In the genomic region with DNA sequence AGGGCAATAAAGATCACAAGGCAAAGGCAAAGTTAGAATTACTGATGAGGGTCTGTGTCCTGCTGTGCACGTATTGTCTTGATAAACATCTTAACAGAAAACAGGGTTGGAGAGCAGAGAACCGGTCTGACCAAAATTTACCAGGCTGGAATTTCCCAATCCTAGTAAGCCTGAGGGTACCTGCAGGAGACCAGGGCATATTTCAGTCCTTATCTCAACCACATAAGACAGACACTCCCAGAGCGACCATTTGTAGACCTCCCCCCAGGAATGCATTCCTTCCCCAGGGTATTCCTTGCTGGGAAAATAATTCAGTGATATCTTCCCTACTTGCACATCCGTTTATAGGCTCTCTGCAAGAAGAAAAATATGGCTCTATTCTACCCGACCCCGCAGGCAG, we compare ENCODE assay signal across 5 cellular contexts. TPM values are rescaled to one million over a fixed set of nuclear protein-coding genes. Genes with fewer than 3 reads are reported as not detected.
"Had no signal": no experiment of that assay in that cellular context is flagged by ENCODE, and none has a peak within 500 bp of the region (broad histone marks: within the 10 kb centered on the region; RNA-seq: fewer than 3 reads in every experiment).

No MANE protein-coding gene starts in this region.

RNA-seq across cellular contexts. Expression of a gene that starts 49.9 kb away (rescaled TPM):
- total RNA-seq: HT-29, M059J, NCI-H460, SK-MEL-5, T-cell had no signal
